9 cellular contexts compared by ENCODE assay signal in genomic region chr4:80335226-80335553, GRCh38. TPM values are rescaled to one million over a fixed set of nuclear protein-coding genes. Genes with fewer than 3 reads are reported as not detected.
DNase-seq lines count a peak whose midpoint lies in the region; ATAC-seq and TF ChIP-seq lines count a peak whose summit lies in the region.
"Had no signal": no experiment of that assay in that cellular context is flagged by ENCODE, and none has a peak within 500 bp of the region (broad histone marks: within the 10 kb centered on the region; RNA-seq: fewer than 3 reads in every experiment).

No MANE protein-coding gene starts in this region.

- in situ Hi-C loops in KBM-7 (cut with MboI; ENCODE audit: low pct_unique_long_range_greater_than_20kb, low sequenced_read_pairs) = loop anchor here (25.0 kb wide), 1 partner anchor 1373 kb away; no protein-coding TSS in a partner anchor

- H3K9me3 Mint-ChIP-seq in CD4-positive, alpha-beta T cell = no peaks in the 10 kb centered on the region
- no peaks in the 10 kb centered on the region for H3K9me3 Mint-ChIP-seq in endothelial cell (ENCODE audit: unreplicated experiment)

- POLR2A ChIA-PET in CD4-positive, alpha-beta T cell (lab: Charles Lee) = interaction anchor here (0.9 kb wide), 1 partner anchor 9 kb away, joined by 3 read pairs; no protein-coding TSS in a partner anchor

- peaks cover 30% of the 10 kb centered on the region for H3K27me3 Mint-ChIP-seq in CD4-positive, alpha-beta T cell
- peaks cover 5% of the 10 kb centered on the region for H3K27me3 Mint-ChIP-seq in endothelial cell (ENCODE audit: unreplicated experiment)

- no peak for TF ChIP-seq CTCF in CD4-positive, alpha-beta T cell (IDR thresholded peaks at IDR 0.05)
- TF ChIP-seq CTCF in OCI-LY3 (IDR thresholded peaks at IDR 0.05; ENCODE audit: low read depth, low read length) = no peak
- TF ChIP-seq CTCF in endothelial cell (IDR thresholded peaks at IDR 0.05; ENCODE audit: unreplicated experiment) = no peak

- no peak for DNase-seq in CD4-positive, alpha-beta T cell
- DNase-seq in endothelial cell (ENCODE audit: low spot score) = no peak
- no peak for DNase-seq in AML-193 (lab: John Stamatoyannopoulos, UW)
- DNase-seq in KBM-7 = no peak
- no peak for DNase-seq in NCI-H2107 (lab: John Stamatoyannopoulos, UW)
- DNase-seq: T-helper 9 cell had no signal

- H3K4me3 Mint-ChIP-seq in CD4-positive, alpha-beta T cell = peak overlapping the region; percentile 92
- peak overlapping the region; percentile 91 for H3K4me3 Mint-ChIP-seq in endothelial cell (ENCODE audit: unreplicated experiment)

- H3K36me3 Mint-ChIP-seq in CD4-positive, alpha-beta T cell (ENCODE audit: low read depth) = no peaks in the 10 kb centered on the region
- no peaks in the 10 kb centered on the region for H3K36me3 Mint-ChIP-seq in endothelial cell (ENCODE audit: low read depth, unreplicated experiment)

- no peak overlapping the region for H3K27ac ChIP-seq in CD4-positive, alpha-beta T cell (ENCODE audit: low read depth, low read length)
- H3K27ac ChIP-seq in OCI-LY3 (ENCODE audit: low read length) = no peak overlapping the region

- CTCF ChIA-PET in CD4-positive, alpha-beta T cell (lab: Charles Lee) = no interaction called here

- H3K4me1 Mint-ChIP-seq in CD4-positive, alpha-beta T cell (ENCODE audit: low read depth) = peaks cover 14% of the 10 kb centered on the region
- no peaks in the 10 kb centered on the region for H3K4me1 Mint-ChIP-seq in endothelial cell (ENCODE audit: unreplicated experiment)

- H3K4me2 ChIP-seq in OCI-LY3 (ENCODE audit: low read length) = peak overlapping the region; percentile 80

- H3K4me3 ChIP-seq in OCI-LY3 (ENCODE audit: low read length) (peak overlapping the region; percentile 86), neuron (ENCODE audit: low read length) (peak overlapping the region; percentile 82)

- H3K9me3 ChIP-seq in CD4-positive, alpha-beta T cell (ENCODE audit: control insufficient read depth, low read length) = no peaks in the 10 kb centered on the region
- H3K9me3 ChIP-seq in OCI-LY3 (ENCODE audit: insufficient read depth, low read length) (no peaks in the 10 kb centered on the region), neuron (ENCODE audit: low read length) (no peaks in the 10 kb centered on the region)

- ATAC-seq in CD4-positive, alpha-beta T cell (ENCODE audit: poor library complexity) = no peak
- ATAC-seq in HG02970 (IDR thresholded peaks at IDR 0.05; ENCODE audit: low FRiP score, unreplicated experiment) = no peak

- H3K79me2 ChIP-seq in OCI-LY3 (ENCODE audit: low read length) = no peaks in the 10 kb centered on the region

- no peak overlapping the region for H3K27ac Mint-ChIP-seq in CD4-positive, alpha-beta T cell
- H3K27ac Mint-ChIP-seq in endothelial cell (ENCODE audit: unreplicated experiment) = no peak overlapping the region

- H2AFZ ChIP-seq in OCI-LY3 (ENCODE audit: low read depth, low read length) (peak overlapping the region; percentile 92), neuron (ENCODE audit: low read depth, low read length) (peak overlapping the region; percentile 86)

- peaks cover 39% of the 10 kb centered on the region for H3K27me3 ChIP-seq in CD4-positive, alpha-beta T cell (ENCODE audit: control insufficient read depth, insufficient read depth, low read length)
- H3K27me3 ChIP-seq in OCI-LY3 (ENCODE audit: low read depth, low read length) (peaks cover 23% of the 10 kb centered on the region), neuron (ENCODE audit: insufficient read depth, low read length) (peaks cover 5% of the 10 kb centered on the region)

- H3K9ac ChIP-seq in OCI-LY3 (ENCODE audit: low read length) = peak overlapping the region; percentile 43

- no peaks in the 10 kb centered on the region for H3K36me3 ChIP-seq in OCI-LY3 (replicated peaks; ENCODE audit: low read depth, low read length)
- no peaks in the 10 kb centered on the region for H3K36me3 ChIP-seq in neuron (ENCODE audit: insufficient read depth, low read length)

- 0 out of 2 replicates have a peak, but pooled peaks cover 3% of the 10 kb centered on the region for H3K4me1 ChIP-seq in OCI-LY3 (ENCODE audit: low read length)
- peaks cover 7% of the 10 kb centered on the region for H3K4me1 ChIP-seq in neuron (ENCODE audit: insufficient read depth, low read length)

- intact Hi-C loops in CD4-positive, alpha-beta T cell (cut with DNase I, micrococcal nuclease) = loop anchor here in 1 of 2 experiments (10.0 kb wide), 1 partner anchor 1380 kb away; no protein-coding TSS in a partner anchor

- no peaks in the 10 kb centered on the region for H4K20me1 ChIP-seq in OCI-LY3 (ENCODE audit: insufficient read depth, low read length)

RNA-seq across cellular contexts. Expression of gene CFAP299, which starts 0.3 kb away (rescaled TPM):
- total RNA-seq in CD4-positive, alpha-beta T cell = not detected
- not detected for total RNA-seq in endothelial cell (ENCODE audit: unreplicated experiment)
